In the genomic region with DNA sequence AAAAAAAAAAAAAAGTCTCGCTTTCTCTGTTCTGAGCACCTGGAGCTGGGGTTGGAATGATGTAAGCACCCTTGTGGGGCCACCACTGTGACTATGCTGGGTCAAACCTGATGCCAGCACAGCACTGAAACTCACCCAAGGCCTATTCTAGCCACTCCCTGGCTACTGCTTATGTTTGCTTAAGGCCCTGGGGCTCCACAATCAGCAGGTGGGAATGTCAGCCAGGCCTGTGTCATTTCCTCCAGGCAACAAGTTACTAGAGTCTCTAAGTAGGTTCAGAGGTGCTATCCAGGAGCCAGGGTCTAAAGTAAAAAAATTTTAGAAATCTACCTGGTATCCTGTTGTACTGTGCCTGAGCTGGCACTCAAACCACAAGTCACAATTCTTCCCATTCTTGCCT, we compare ENCODE assay signal across 15 cellular contexts.
DNase-seq lines count a peak whose midpoint lies in the region; ATAC-seq and TF ChIP-seq lines count a peak whose summit lies in the region.
"Had no signal": no experiment of that assay in that cellular context is flagged by ENCODE, and none has a peak within 500 bp of the region (broad histone marks: within the 10 kb centered on the region; RNA-seq: fewer than 3 reads in every experiment).

No MANE protein-coding gene starts in this region.

- DNase-seq in EL (peak; percentile 9), NCI-H226 (peak; percentile 8), endodermal cell (peak; percentile 46), mesendoderm (peak; percentile 49), DMS79 treated with DMSO at 0.1 percent for 48 hours (lab: John Stamatoyannopoulos, UW) (no peak), ascending aorta (ENCODE audit: low spot score in 2 of 2) (no peak)
- DNase-seq: ACHN; Calu3; CD4-positive, CD25-positive, alpha-beta regulatory T cell; H9; NCI-H1048; NCI-H187; RPMI8226 had no signal

- H3K9me3 ChIP-seq in endodermal cell (ENCODE audit: control insufficient read depth, low read length) (no peaks in the 10 kb centered on the region), ascending aorta (no peaks in the 10 kb centered on the region)

- no peak overlapping the region for H3K27ac ChIP-seq in endodermal cell (ENCODE audit: low read depth, low read length)
- H3K27ac ChIP-seq in mesendoderm (ENCODE audit: low read depth, low read length) = no peak overlapping the region
- H3K27ac ChIP-seq in ascending aorta = no peak overlapping the region

- no peak overlapping the region for H2BK120ac ChIP-seq in mesendoderm (ENCODE audit: low read depth, low read length)

- H2AK5ac ChIP-seq in mesendoderm (ENCODE audit: low read length) = no peak overlapping the region

- no peak overlapping the region for H3K4me2 ChIP-seq in mesendoderm (ENCODE audit: low read length)

- intact Hi-C loops in ascending aorta (cut with DNase I) = no loop called here

- no peak overlapping the region for H4K8ac ChIP-seq in mesendoderm (ENCODE audit: low read depth, low read length)

- TF ChIP-seq CTCF in endodermal cell (conservative IDR thresholded peaks at IDR 0.05) = no peak
- TF ChIP-seq CTCF in ascending aorta (IDR thresholded peaks at IDR 0.05) = no peak

- no peak overlapping the region for H3K56ac ChIP-seq in mesendoderm (ENCODE audit: low read length)

- H3K18ac ChIP-seq in mesendoderm (ENCODE audit: low read length) = no peak overlapping the region

- no peak overlapping the region for H3K27ac Mint-ChIP-seq in endodermal cell
- H3K27ac Mint-ChIP-seq: CD4-positive, CD25-positive, alpha-beta regulatory T cell; H9 had no signal

- no peak overlapping the region for H4K5ac ChIP-seq in mesendoderm (ENCODE audit: low read length)

- H3K79me1 ChIP-seq in mesendoderm (ENCODE audit: low read length) = no peaks in the 10 kb centered on the region

- H3K9me3 Mint-ChIP-seq in endodermal cell = no peaks in the 10 kb centered on the region
- H3K9me3 Mint-ChIP-seq: H9 had no signal

- H3K9ac ChIP-seq in endodermal cell (ENCODE audit: extremely low read depth, low read length, poor library complexity, severe bottlenecking) (no peak overlapping the region), mesendoderm (ENCODE audit: low read length) (no peak overlapping the region)

- H3K4me3 ChIP-seq in endodermal cell (ENCODE audit: low read length) (no peak overlapping the region), mesendoderm (ENCODE audit: low read length) (no peak overlapping the region), ascending aorta (no peak overlapping the region)

- no peak overlapping the region for H3K4me3 Mint-ChIP-seq in endodermal cell
- H3K4me3 Mint-ChIP-seq: CD4-positive, CD25-positive, alpha-beta regulatory T cell; H9 had no signal

- peaks cover 2% of the 10 kb centered on the region for H3K4me1 ChIP-seq in endodermal cell (ENCODE audit: control insufficient read depth, insufficient read depth, low read length)
- no peaks in the 10 kb centered on the region for H3K4me1 ChIP-seq in mesendoderm (ENCODE audit: control insufficient read depth, low read depth, low read length)
- H3K4me1 ChIP-seq in ascending aorta = no peaks in the 10 kb centered on the region

- no peak overlapping the region for H3K4ac ChIP-seq in mesendoderm (ENCODE audit: low read depth, low read length)

- no peaks in the 10 kb centered on the region for H3K36me3 Mint-ChIP-seq in endodermal cell (ENCODE audit: low read depth)
- H3K36me3 Mint-ChIP-seq: CD4-positive, CD25-positive, alpha-beta regulatory T cell had no signal

- no peak overlapping the region for H2BK5ac ChIP-seq in mesendoderm (ENCODE audit: low read length)

- no peak overlapping the region for H2BK15ac ChIP-seq in mesendoderm (replicated peaks; ENCODE audit: low read depth)

- H3K23ac ChIP-seq in mesendoderm (ENCODE audit: low read length) = no peak overlapping the region

- no peaks in the 10 kb centered on the region for H3K27me3 Mint-ChIP-seq in endodermal cell (ENCODE audit: insufficient read depth)
- H3K27me3 Mint-ChIP-seq: CD4-positive, CD25-positive, alpha-beta regulatory T cell had no signal

- no peak for ATAC-seq in GM19328 (IDR thresholded peaks at IDR 0.05; ENCODE audit: unreplicated experiment)
- no peak for ATAC-seq in HG02973 (IDR thresholded peaks at IDR 0.05; ENCODE audit: unreplicated experiment)

- no peaks in the 10 kb centered on the region for H3K79me2 ChIP-seq in mesendoderm (ENCODE audit: control insufficient read depth, insufficient read depth, low read length)

- H3K27me3 ChIP-seq in endodermal cell (ENCODE audit: control insufficient read depth, insufficient read depth, low read length, poor library complexity, severe bottlenecking) (no peaks in the 10 kb centered on the region), mesendoderm (ENCODE audit: insufficient read depth, low read length, poor library complexity) (no peaks in the 10 kb centered on the region), ascending aorta (no peaks in the 10 kb centered on the region)

- H3K36me3 ChIP-seq in endodermal cell (ENCODE audit: control insufficient read depth, insufficient read depth, low read length) = no peaks in the 10 kb centered on the region
- no peaks in the 10 kb centered on the region for H3K36me3 ChIP-seq in mesendoderm (ENCODE audit: control insufficient read depth, insufficient read depth, low read length)
- no peaks in the 10 kb centered on the region for H3K36me3 ChIP-seq in ascending aorta

- H3K4me1 Mint-ChIP-seq in endodermal cell = no peaks in the 10 kb centered on the region
- H3K4me1 Mint-ChIP-seq: H9 had no signal

- 100% methylated on average over 1 of the region's 1 CpG; no CpG with 5 or more reads in 1 of the 2 experiments for WGBS in endodermal cell (ENCODE audit: insufficient coverage in 1 of 2, insufficient read length in 1 of 2), 2 experiments
- WGBS in mesendoderm (ENCODE audit: extremely low coverage, insufficient coverage, low lambda C conversion rate) = no CpG with 5 or more reads among the region's 1 CpG

Comparison
In these comparisons a context has a peak if more than half of its experiments do, and no peak if none do; other contexts are left out.
1. DNase-seq: peak in EL (single experiment), NCI-H226 (single experiment), endodermal cell (single experiment) and mesendoderm (single experiment); none in DMS79 treated with DMSO at 0.1 percent for 48 hours (single experiment) and ascending aorta (0 of 2).